21 cellular contexts compared by ENCODE assay signal in genomic region chr7:20374391-20374790, GRCh38. TPM values are rescaled to one million over a fixed set of nuclear protein-coding genes. Genes with fewer than 3 reads are reported as not detected.
"Had no signal": no experiment of that assay in that cellular context is flagged by ENCODE, and none has a peak within 500 bp of the region (broad histone marks: within the 10 kb centered on the region; RNA-seq: fewer than 3 reads in every experiment).

No MANE protein-coding gene starts in this region.

- H3K9me3 ChIP-seq: body of pancreas, ovary, right lobe of liver, stomach, thoracic aorta, upper lobe of left lung had no signal

- H3K4me1 ChIP-seq: body of pancreas, right lobe of liver, stomach, upper lobe of left lung had no signal

- H3K4me3 ChIP-seq: body of pancreas, dorsolateral prefrontal cortex, ovary, right lobe of liver, stomach, thoracic aorta, upper lobe of left lung had no signal

- H3K36me3 ChIP-seq: ovary, right lobe of liver, thoracic aorta, upper lobe of left lung had no signal

- H3K27ac ChIP-seq: body of pancreas, dorsolateral prefrontal cortex, epithelial cell of prostate, ovary, right lobe of liver, stomach, thoracic aorta, upper lobe of left lung had no signal

- DNase-seq: activated CD4-positive, alpha-beta T cell treated with anti-CD3 and anti-CD28 coated beads, Interleukin-2, amount 10 ng/mL, durations not matched to agents 7 days and 5 days; activated CD8-positive, alpha-beta T cell treated with anti-CD3 and anti-CD28 coated beads, Interleukin-2, amount 10 ng/mL, durations not matched to agents 7 days and 5 days; activated naive CD4-positive, alpha-beta T cell treated with anti-CD3 and anti-CD28 coated beads for 36 hours; activated T-cell treated with anti-CD3 and anti-CD28 coated beads, Interleukin-2, amount 50 U/mL, for 24 hours; body of pancreas; dorsolateral prefrontal cortex; endodermal cell; foreskin fibroblast; hippocampal formation; left cardiac atrium; natural killer cell; ovary; right lobe of liver; small intestine; stimulated activated CD4-positive, alpha-beta T cell treated with anti-CD3 and anti-CD28 coated beads, Interleukin-15, amount 100 ng/mL, for 24 hours; stimulated activated CD4-positive, alpha-beta T cell treated with anti-CD3 and anti-CD28 coated beads, Interleukin-2, amount 100 ng/mL, for 48 hours; stomach; upper lobe of left lung had no signal

- H3K27me3 ChIP-seq: body of pancreas, dorsolateral prefrontal cortex, ovary, right lobe of liver, stomach, upper lobe of left lung had no signal

- ATAC-seq: activated CD4-positive, CD25-positive, alpha-beta regulatory T cell treated with anti-CD3 and anti-CD28 coated beads, Interleukin-2, amount 50 U/mL, for 24 hours; activated CD8-positive, alpha-beta T cell treated with anti-CD3 and anti-CD28 coated beads, Interleukin-2, amount 10 ng/mL, durations not matched to agents 7 days and 5 days; body of pancreas; left cardiac atrium; natural killer cell; right lobe of liver had no signal

RNA-seq across cellular contexts. Expression of gene ITGB8, which starts 43.7 kb away (rescaled TPM):
- total RNA-seq: activated CD4-positive, alpha-beta T cell treated with anti-CD3 and anti-CD28 coated beads, Interleukin-2, amount 10 ng/mL, durations not matched to agents 7 days and 5 days; activated CD8-positive, alpha-beta T cell treated with anti-CD3 and anti-CD28 coated beads, Interleukin-2, amount 10 ng/mL, durations not matched to agents 7 days and 5 days; activated naive CD4-positive, alpha-beta T cell treated with anti-CD3 and anti-CD28 coated beads for 36 hours had no signal
